ENCODE assay signal across 18 cellular contexts in genomic region chr4:3802571-3803474, GRCh38. TPM values are rescaled to one million over a fixed set of nuclear protein-coding genes. Genes with fewer than 3 reads are reported as not detected.
DNase-seq lines count a peak whose midpoint lies in the region; FAIRE-seq and TF ChIP-seq lines count a peak whose summit lies in the region.
"Had no signal": no experiment of that assay in that cellular context is flagged by ENCODE, and none has a peak within 500 bp of the region (broad histone marks: within the 10 kb centered on the region; RNA-seq: fewer than 3 reads in every experiment).

No MANE protein-coding gene starts in this region.

- H3K27ac Mint-ChIP-seq in chondrocyte (ENCODE audit: unreplicated experiment), result no peak overlapping the region
- no peak overlapping the region for H3K27ac Mint-ChIP-seq in neural crest cell (ENCODE audit: unreplicated experiment)
- H3K27ac Mint-ChIP-seq in HFFc6, result no peak overlapping the region

- DNase-seq in NCI-H2107 treated with DMSO at 0.1 percent for 48 hours (lab: John Stamatoyannopoulos, UW; ENCODE audit: unreplicated experiment), result peak; percentile 34
- DNase-seq in NCI-H2107 (lab: John Stamatoyannopoulos, UW), result no peak
- peak; percentile 33 for DNase-seq in CMK (ENCODE audit: low read depth)
- DNase-seq in chondrocyte (ENCODE audit: low spot score), result peak; percentile 84
- DNase-seq in neural crest cell (ENCODE audit: low read depth, low spot score), result peak; percentile 15
- no peak for DNase-seq in SKM-1 treated with dmso at 0.1 percent for 144 hours (lab: John Stamatoyannopoulos, UW; ENCODE audit: unreplicated experiment)
- no peak for DNase-seq in D721Med (ENCODE audit: insufficient read length, low spot score)
- DNase-seq in HFFc6, result no peak
- DNase-seq: Caco-2, DMS53, H9, NCI-H1694 treated with DMSO at 0.1 percent for 48 hours, NCI-H526 treated with DMSO at 0.1 percent for 48 hours, PC-3 had no signal

- H3K27me3 Mint-ChIP-seq in chondrocyte (ENCODE audit: low read depth) (peaks cover 43% of the 10 kb centered on the region), neural crest cell (ENCODE audit: low read depth) (peaks cover 24% of the 10 kb centered on the region), HFFc6 (ENCODE audit: insufficient read depth) (peaks cover 69% of the 10 kb centered on the region)

- no peak for FAIRE-seq in D721Med (lab: Jason Lieb, UNC)
- FAIRE-seq: GM12878, HTR-8/SVneo had no signal

- no peaks in the 10 kb centered on the region for H3K9me3 Mint-ChIP-seq in chondrocyte (ENCODE audit: low read depth)
- no peaks in the 10 kb centered on the region for H3K9me3 Mint-ChIP-seq in neural crest cell
- no peaks in the 10 kb centered on the region for H3K9me3 Mint-ChIP-seq in HFFc6
- H3K9me3 Mint-ChIP-seq: H9 had no signal

- H3K4me1 Mint-ChIP-seq in chondrocyte (ENCODE audit: low read depth), result no peaks in the 10 kb centered on the region
- peaks cover 18% of the 10 kb centered on the region for H3K4me1 Mint-ChIP-seq in neural crest cell
- no peaks in the 10 kb centered on the region for H3K4me1 Mint-ChIP-seq in HFFc6 (ENCODE audit: low read depth)

- H3K36me3 Mint-ChIP-seq in chondrocyte (ENCODE audit: low read depth) (no peaks in the 10 kb centered on the region), neural crest cell (ENCODE audit: low read depth) (no peaks in the 10 kb centered on the region), HFFc6 (ENCODE audit: low read depth) (no peaks in the 10 kb centered on the region)

- H3K4me3 Mint-ChIP-seq in chondrocyte (ENCODE audit: unreplicated experiment) (no peak overlapping the region), neural crest cell (no peak overlapping the region), HFFc6 (no peak overlapping the region)
- H3K4me3 Mint-ChIP-seq: H9 had no signal

- TF ChIP-seq CTCF in chondrocyte (IDR thresholded peaks at IDR 0.05) (no peak), neural crest cell (conservative IDR thresholded peaks at IDR 0.05) (no peak), D721Med (IDR thresholded peaks at IDR 0.05; ENCODE audit: insufficient read depth, missing control alignments) (no peak), HFFc6 (IDR thresholded peaks at IDR 0.05) (no peak)

RNA-seq across cellular contexts. Expression of gene ADRA2C, which starts 36.6 kb away (rescaled TPM):
- total RNA-seq in chondrocyte, result 0.99 to 1.6 TPM (median 1.5 TPM) in 3 replicates
- 6.1 and 6.8 TPM in 2 replicates for total RNA-seq in neural crest cell
- total RNA-seq in HFFc6 (2021; fragmentation: NEBNext Ultra II Directional; extraction: Animal tissue kit (Norgen Biotek cat#: 25700)), result under 1 TPM; 0.23 to 0.43 (median 0.26) TPM
- total RNA-seq: M059J; PC-3; T-helper 1 cell treated with Interleukin-12 subunit alpha and Interleukin-12 subunit beta and Interleukin-4 antibody, amounts not matched to agents 30 ng/mL and 1 ng/mL, for 36 hours had no signal

Comparison
In these comparisons a context has a peak if more than half of its experiments do, and no peak if none do; other contexts are left out.
1. DNase-seq: peak in NCI-H2107 treated with DMSO at 0.1 percent for 48 hours (single experiment), CMK (single experiment), chondrocyte (single experiment) and neural crest cell (single experiment); none in NCI-H2107 (single experiment), SKM-1 treated with dmso at 0.1 percent for 144 hours (single experiment), D721Med (single experiment) and HFFc6 (single experiment).